In genomic region chr4:76087007-76087769, GRCh38 we compare ENCODE assay signal across 1 cellular context.
A peak's percentile ranks its signal among the peaks of the same experiment; 100 is the strongest.
TF ChIP-seq lines count a peak whose summit lies in the region.

No MANE protein-coding gene starts in this region.

TF ChIP-seq in HepG2, 621 proteins besides CTCF, POLR2A, EP300 and RAD21 (continued from another document and continues in another):
- TF ChIP-seq GMEB1 (CRISPR knock-in tag; IDR thresholded peaks at IDR 0.05; ENCODE audit: borderline replicate concordance) (no peak), ZNF124 (CRISPR knock-in tag; IDR thresholded peaks at IDR 0.05) (peak; percentile 71; the same call in 1 of the 2 replicates), ZHX1 (CRISPR knock-in tag; IDR thresholded peaks at IDR 0.05; ENCODE audit: low read depth) (no peak), ZBTB25 (CRISPR knock-in tag; IDR thresholded peaks at IDR 0.05) (peak; percentile 39; the same call in 1 of the 2 replicates), NCOA2 (CRISPR knock-in tag; IDR thresholded peaks at IDR 0.05) (no peak), ZFX (CRISPR knock-in tag; IDR thresholded peaks at IDR 0.05; ENCODE audit: low read depth) (no peak), KDM4B (CRISPR knock-in tag; IDR thresholded peaks at IDR 0.05) (no peak), ATM (IDR thresholded peaks at IDR 0.05; ENCODE audit: borderline replicate concordance) (no peak), SMAD9 (CRISPR knock-in tag; IDR thresholded peaks at IDR 0.05) (no peak), NR2F2 (IDR thresholded peaks at IDR 0.05; ENCODE audit: borderline replicate concordance, low read depth) (no peak), ELK4 (CRISPR knock-in tag; IDR thresholded peaks at IDR 0.05; ENCODE audit: borderline replicate concordance) (no peak), ZFAT (CRISPR knock-in tag; conservative IDR thresholded peaks at IDR 0.05) (no peak), JARID2 (CRISPR knock-in tag; IDR thresholded peaks at IDR 0.05; ENCODE audit: insufficient replicate concordance) (no peak), ETV5 (CRISPR knock-in tag; IDR thresholded peaks at IDR 0.05; ENCODE audit: borderline replicate concordance) (no peak), ZNF672 (CRISPR knock-in tag; IDR thresholded peaks at IDR 0.05) (no peak), RBM39 (IDR thresholded peaks at IDR 0.05; ENCODE audit: low read depth, low read length, poor library complexity, severe bottlenecking) (no peak), CHD2 (IDR thresholded peaks at IDR 0.05; ENCODE audit: low read depth, low read length) (no peak), ZNF138 (CRISPR knock-in tag; IDR thresholded peaks at IDR 0.05; ENCODE audit: low read depth) (no peak), ISX (CRISPR knock-in tag; conservative IDR thresholded peaks at IDR 0.05) (no peak), ZNF549 (CRISPR knock-in tag; IDR thresholded peaks at IDR 0.05) (no peak), HMG20B (CRISPR knock-in tag; conservative IDR thresholded peaks at IDR 0.05) (0 out of 2 replicates have a peak, but pooled peaks have one; percentile 35), HNF4G (IDR thresholded peaks at IDR 0.05; ENCODE audit: borderline replicate concordance, low read depth, low read length) (no peak), HNF4G (CRISPR knock-in tag; IDR thresholded peaks at IDR 0.05; ENCODE audit: borderline replicate concordance, low read depth) (no peak), KAT2B (IDR thresholded peaks at IDR 0.05; ENCODE audit: borderline replicate concordance, low read depth, low read length) (no peak), ZNF552 (CRISPR knock-in tag; IDR thresholded peaks at IDR 0.05; ENCODE audit: borderline replicate concordance) (no peak), PATZ1 (CRISPR knock-in tag; IDR thresholded peaks at IDR 0.05) (no peak), ZNF816 (CRISPR knock-in tag; IDR thresholded peaks at IDR 0.05; ENCODE audit: borderline replicate concordance) (0 out of 2 replicates have a peak, but pooled peaks have one; percentile 31), ATF5 (CRISPR knock-in tag; IDR thresholded peaks at IDR 0.05; ENCODE audit: low read depth) (no peak), ZSCAN22 (CRISPR knock-in tag; IDR thresholded peaks at IDR 0.05) (no peak), DNMT1 (CRISPR knock-in tag; IDR thresholded peaks at IDR 0.05) (no peak), GATA4 (IDR thresholded peaks at IDR 0.05; ENCODE audit: borderline replicate concordance, low read depth) (no peak), MED13 (CRISPR knock-in tag; IDR thresholded peaks at IDR 0.05) (no peak), HOXA7 (CRISPR knock-in tag; IDR thresholded peaks at IDR 0.05) (no peak), ZKSCAN1 (IDR thresholded peaks at IDR 0.05; ENCODE audit: low read length) (no peak), ZNF569 (CRISPR knock-in tag; IDR thresholded peaks at IDR 0.05; ENCODE audit: borderline replicate concordance) (no peak), ZNF382 (CRISPR knock-in tag; IDR thresholded peaks at IDR 0.05; ENCODE audit: borderline replicate concordance) (no peak), ZUFSP (CRISPR knock-in tag; IDR thresholded peaks at IDR 0.05; ENCODE audit: borderline replicate concordance) (no peak), ETV6 (CRISPR knock-in tag; conservative IDR thresholded peaks at IDR 0.05) (no peak), NRL (CRISPR knock-in tag; IDR thresholded peaks at IDR 0.05; ENCODE audit: borderline replicate concordance) (no peak), ZNF160 (CRISPR knock-in tag; IDR thresholded peaks at IDR 0.05) (no peak), KDM5B (CRISPR knock-in tag; IDR thresholded peaks at IDR 0.05; ENCODE audit: borderline replicate concordance) (0 out of 2 replicates have a peak, but pooled peaks have one; percentile 30), TBX2 (CRISPR knock-in tag; IDR thresholded peaks at IDR 0.05; ENCODE audit: borderline replicate concordance) (no peak; the same call in 1 of the 2 replicates), HINFP (CRISPR knock-in tag; IDR thresholded peaks at IDR 0.05; ENCODE audit: low read depth) (no peak), MTA1 (CRISPR knock-in tag; IDR thresholded peaks at IDR 0.05; ENCODE audit: borderline replicate concordance) (no peak), HIC2 (CRISPR knock-in tag; IDR thresholded peaks at IDR 0.05; ENCODE audit: low read depth) (no peak), ZNF7 (CRISPR knock-in tag; IDR thresholded peaks at IDR 0.05) (no peak), CHCHD3 (CRISPR knock-in tag; IDR thresholded peaks at IDR 0.05) (no peak), CBX2 (IDR thresholded peaks at IDR 0.05; ENCODE audit: low read depth, low read length) (no peak), CBX2 (CRISPR knock-in tag; IDR thresholded peaks at IDR 0.05; ENCODE audit: low read depth) (no peak), MTF1 (CRISPR knock-in tag; IDR thresholded peaks at IDR 0.05) (no peak), SRSF9 (IDR thresholded peaks at IDR 0.05; ENCODE audit: borderline replicate concordance, insufficient read depth, low read depth, low read length, poor library complexity, severe bottlenecking) (no peak)
